Comparison of ENCODE assay signal across 8 cellular contexts in the genomic region with DNA sequence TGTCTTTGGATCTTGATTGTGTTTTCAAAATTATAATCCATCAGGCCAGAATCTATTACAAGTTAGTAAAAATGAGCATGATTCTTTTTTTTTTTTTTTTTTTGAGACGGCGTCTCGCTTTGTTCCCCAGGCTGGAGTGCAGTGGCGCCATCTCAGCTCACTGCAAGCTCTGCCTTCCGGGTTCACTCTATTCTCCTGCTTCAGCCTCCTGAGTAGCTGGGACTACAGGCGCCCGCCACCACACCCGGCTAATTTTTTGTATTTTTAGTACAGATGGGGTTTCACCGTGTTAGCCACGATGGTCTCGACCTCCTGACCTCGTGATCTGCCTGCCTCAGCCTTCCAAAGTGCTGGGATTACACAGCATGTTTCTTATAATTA.
A peak's percentile ranks its signal among the peaks of the same experiment; 100 is the strongest.
DNase-seq lines count a peak whose midpoint lies in the region; ATAC-seq and TF ChIP-seq lines count a peak whose summit lies in the region.
"Not testable (repeated sequence)": the region's sequence is repeated elsewhere in the genome, so short reads cannot be mapped to it uniquely, and the experiment has no call there.

No MANE protein-coding gene starts in this region.

- not testable (repeated sequence) for H3K4me1 ChIP-seq in CD4-positive, CD25-positive, alpha-beta regulatory T cell (ENCODE audit: control insufficient read depth, insufficient read depth, low read length, poor library complexity, severe bottlenecking); esophagus (ENCODE audit: control insufficient read depth in 2 of 2, insufficient read depth in 2 of 2, low read length in 1 of 2); mesenchymal stem cell (ENCODE audit: control insufficient read depth, insufficient read depth, low read depth, low read length); upper lobe of right lung
- H3K4me1 ChIP-seq in psoas muscle = peaks cover 12% of the 10 kb centered on the region

- peaks cover 10 to 27% (median 23%) of the 10 kb centered on the region in 4 donors for H3K4me1 Mint-ChIP-seq in CD4-positive, CD25-positive, alpha-beta regulatory T cell
- H3K4me1 Mint-ChIP-seq in T-helper 1 cell treated with Interleukin-12 subunit alpha and Interleukin-12 subunit beta and Interleukin-4 antibody, amounts not matched to agents 30 μg/mL and 1 μg/mL, for 36 hours (ENCODE audit: low read depth) = peaks cover 36% of the 10 kb centered on the region
- H3K4me1 Mint-ChIP-seq in activated T-helper 2 cell treated with anti-CD3 and anti-CD28 coated beads, Interferon-gamma antibody, Interleukin-2, Interleukin-4, amounts not matched to agents 10 μg/mL and 5 μg/mL and 100 μg/mL, durations not matched to agents 14 hours and 24 hours and 36 hours (ENCODE audit: low read depth) = peaks cover 36% of the 10 kb centered on the region

- H4K8ac ChIP-seq in mesenchymal stem cell (ENCODE audit: low read length) = not testable (repeated sequence)

- not testable (repeated sequence) for H3K23ac ChIP-seq in mesenchymal stem cell (ENCODE audit: low read length in 2 of 2)

- WGBS in esophagus, 2 donors = 75 to 84% methylated on average over 11 to 12 of the region's 12 CpGs
- WGBS in mesenchymal stem cell = 79% methylated on average over 9 of the region's 12 CpGs
- WGBS in psoas muscle, 3 donors = 53 to 76% (median 64%) methylated on average over 10 to 12 of the region's 12 CpGs

- H3K9me3 Mint-ChIP-seq in CD4-positive, CD25-positive, alpha-beta regulatory T cell = peaks cover 0 to 32% (median 12%) of the 10 kb centered on the region in 7 donors
- H3K9me3 Mint-ChIP-seq in T-helper 1 cell treated with Interleukin-12 subunit alpha and Interleukin-12 subunit beta and Interleukin-4 antibody, amounts not matched to agents 30 μg/mL and 1 μg/mL, for 36 hours = peaks cover 31% of the 10 kb centered on the region
- H3K9me3 Mint-ChIP-seq in activated T-helper 2 cell treated with anti-CD3 and anti-CD28 coated beads, Interferon-gamma antibody, Interleukin-2, Interleukin-4, amounts not matched to agents 10 μg/mL and 5 μg/mL and 100 μg/mL, durations not matched to agents 14 hours and 24 hours and 36 hours = peaks cover 33% of the 10 kb centered on the region

- not testable (repeated sequence) for H2AK5ac ChIP-seq in mesenchymal stem cell (ENCODE audit: low read length, severe bottlenecking)

- H3K18ac ChIP-seq in mesenchymal stem cell (ENCODE audit: low read depth in 1 of 2, low read length in 2 of 2) = peak overlapping the region; percentile 21 to 77

- not testable (repeated sequence) for H4K91ac ChIP-seq in mesenchymal stem cell (ENCODE audit: low read length)

- TF ChIP-seq CTCF in psoas muscle (IDR thresholded peaks at IDR 0.05); upper lobe of right lung (IDR thresholded peaks at IDR 0.05): not testable (repeated sequence)

- H2BK120ac ChIP-seq in mesenchymal stem cell (ENCODE audit: low read depth, low read length) = peak overlapping the region; percentile 52

- H2AFZ ChIP-seq in mesenchymal stem cell (ENCODE audit: low read depth, low read length) = not testable (repeated sequence)

- H3K4me3 Mint-ChIP-seq in CD4-positive, CD25-positive, alpha-beta regulatory T cell = peak overlapping the region in 2 of 4 donors; percentile 1 to 3
- peak overlapping the region; percentile 20 for H3K4me3 Mint-ChIP-seq in T-helper 1 cell treated with Interleukin-12 subunit alpha and Interleukin-12 subunit beta and Interleukin-4 antibody, amounts not matched to agents 30 μg/mL and 1 μg/mL, for 36 hours
- not testable (repeated sequence) for H3K4me3 Mint-ChIP-seq in activated T-helper 2 cell treated with anti-CD3 and anti-CD28 coated beads, Interferon-gamma antibody, Interleukin-2, Interleukin-4, amounts not matched to agents 10 μg/mL and 5 μg/mL and 100 μg/mL, durations not matched to agents 14 hours and 24 hours and 36 hours (ENCODE audit: low read depth)

- H2BK12ac ChIP-seq in mesenchymal stem cell (ENCODE audit: low read length in 2 of 2) = peak overlapping the region in 1 of 2 experiments; percentile 11

- intact Hi-C loops in activated T-helper 2 cell treated with anti-CD3 and anti-CD28 coated beads, Interferon-gamma antibody, Interleukin-2, Interleukin-4, amounts not matched to agents 10 μg/mL and 5 μg/mL and 100 μg/mL, durations not matched to agents 14 hours and 24 hours and 36 hours (cut with micrococcal nuclease) = loop anchor here (5.0 kb wide), 3 partner anchors 37 to 508 kb away; no protein-coding TSS in a partner anchor
- intact Hi-C loops in psoas muscle (cut with DNase I) = loop anchor here in 1 of 2 donors (10.0 kb wide), 1 partner anchor 80 kb away; no protein-coding TSS in a partner anchor
- intact Hi-C loops in upper lobe of right lung (cut with DNase I) = not testable (repeated sequence)

- peak overlapping the region; percentile 23 to 33 (median 32) for H3K27ac Mint-ChIP-seq in CD4-positive, CD25-positive, alpha-beta regulatory T cell
- peak overlapping the region; percentile 56 for H3K27ac Mint-ChIP-seq in T-helper 1 cell treated with Interleukin-12 subunit alpha and Interleukin-12 subunit beta and Interleukin-4 antibody, amounts not matched to agents 30 μg/mL and 1 μg/mL, for 36 hours
- peak overlapping the region; percentile 58 for H3K27ac Mint-ChIP-seq in activated T-helper 2 cell treated with anti-CD3 and anti-CD28 coated beads, Interferon-gamma antibody, Interleukin-2, Interleukin-4, amounts not matched to agents 10 μg/mL and 5 μg/mL and 100 μg/mL, durations not matched to agents 14 hours and 24 hours and 36 hours

- not testable (repeated sequence) for H3K27me3 ChIP-seq in CD4-positive, CD25-positive, alpha-beta regulatory T cell (ENCODE audit: control insufficient read depth, insufficient read depth, low read length); esophagus (ENCODE audit: control insufficient read depth in 1 of 2, insufficient read depth in 2 of 2, low read length in 2 of 2); mesenchymal stem cell (ENCODE audit: control insufficient read depth in 1 of 2, insufficient read depth in 1 of 2, low read length in 2 of 2); psoas muscle (ENCODE audit: insufficient read depth in 3 of 3, low read length in 2 of 3); upper lobe of right lung

- not testable (repeated sequence) for ATAC-seq in CD4-positive, CD25-positive, alpha-beta regulatory T cell (ENCODE audit: low read depth in 2 of 2); upper lobe of right lung
- peak; percentile 24 to 58 (median 34) for ATAC-seq in psoas muscle

- not testable (repeated sequence) for H3K4me3 ChIP-seq in CD4-positive, CD25-positive, alpha-beta regulatory T cell (ENCODE audit: low read depth, low read length); esophagus (ENCODE audit: low read depth in 1 of 2, low read length in 2 of 2); mesenchymal stem cell (ENCODE audit: insufficient read depth in 1 of 2, low read depth in 1 of 2, low read length in 2 of 2); psoas muscle; upper lobe of right lung

- not testable (repeated sequence) for H2BK15ac ChIP-seq in mesenchymal stem cell (ENCODE audit: low read depth, poor library complexity, severe bottlenecking)

- H3K4me2 ChIP-seq in mesenchymal stem cell (ENCODE audit: low read length, poor library complexity, severe bottlenecking) = not testable (repeated sequence)

- DNase-seq in CD4-positive, CD25-positive, alpha-beta regulatory T cell; activated T-helper 2 cell treated with anti-CD3 and anti-CD28 coated beads, Interferon-gamma antibody, Interleukin-2, Interleukin-4, amounts not matched to agents 10 μg/mL and 5 μg/mL and 100 μg/mL, durations not matched to agents 14 hours and 24 hours and 36 hours (ENCODE audit: low spot score); mesenchymal stem cell; psoas muscle; upper lobe of right lung: not testable (repeated sequence)
- DNase-seq in NOMO-1 treated with dmso at 0.1 percent for 144 hours (lab: John Stamatoyannopoulos, UW; ENCODE audit: unreplicated experiment) = peak; percentile 31

- not testable (repeated sequence) for H2BK5ac ChIP-seq in mesenchymal stem cell (ENCODE audit: low read depth, low read length, poor library complexity, severe bottlenecking)

- peak overlapping the region in 1 of 2 experiments; percentile 6 for H3K4ac ChIP-seq in mesenchymal stem cell (ENCODE audit: low read depth in 1 of 2, low read length in 2 of 2)

- H3K79me1 ChIP-seq in mesenchymal stem cell (replicated peaks; ENCODE audit: low read length, poor library complexity, severe bottlenecking) = not testable (repeated sequence)

- H3K27ac ChIP-seq in CD4-positive, CD25-positive, alpha-beta regulatory T cell (ENCODE audit: insufficient read depth, low read length, poor library complexity, severe bottlenecking); mesenchymal stem cell (ENCODE audit: low read length, poor library complexity, severe bottlenecking): not testable (repeated sequence)
- H3K27ac ChIP-seq in esophagus (ENCODE audit: low read depth in 2 of 2, low read length in 1 of 2) (peak overlapping the region; percentile 50 to 87), psoas muscle (peak overlapping the region; percentile 23), upper lobe of right lung (peak overlapping the region; percentile 44)

- not testable (repeated sequence) for H3K14ac ChIP-seq in mesenchymal stem cell (ENCODE audit: low read length in 2 of 2)

- H3K36me3 ChIP-seq in CD4-positive, CD25-positive, alpha-beta regulatory T cell (ENCODE audit: control insufficient read depth, insufficient read depth, low read length); esophagus (ENCODE audit: control insufficient read depth in 2 of 2, insufficient read depth in 2 of 2, low read length in 1 of 2); mesenchymal stem cell (ENCODE audit: control insufficient read depth in 1 of 2, insufficient read depth in 2 of 2, low read depth in 1 of 2, low read length in 2 of 2); psoas muscle (ENCODE audit: insufficient read depth in 1 of 2, low read depth in 1 of 2); upper lobe of right lung: not testable (repeated sequence)

- not testable (repeated sequence) for H3K27me3 Mint-ChIP-seq in CD4-positive, CD25-positive, alpha-beta regulatory T cell; T-helper 1 cell treated with Interleukin-12 subunit alpha and Interleukin-12 subunit beta and Interleukin-4 antibody, amounts not matched to agents 30 μg/mL and 1 μg/mL, for 36 hours (ENCODE audit: low read depth)
- H3K27me3 Mint-ChIP-seq in activated T-helper 2 cell treated with anti-CD3 and anti-CD28 coated beads, Interferon-gamma antibody, Interleukin-2, Interleukin-4, amounts not matched to agents 10 μg/mL and 5 μg/mL and 100 μg/mL, durations not matched to agents 14 hours and 24 hours and 36 hours (ENCODE audit: low read depth) = peaks cover 25% of the 10 kb centered on the region

- H3K36me3 Mint-ChIP-seq in CD4-positive, CD25-positive, alpha-beta regulatory T cell = not testable (repeated sequence)
- peaks cover 26% of the 10 kb centered on the region for H3K36me3 Mint-ChIP-seq in T-helper 1 cell treated with Interleukin-12 subunit alpha and Interleukin-12 subunit beta and Interleukin-4 antibody, amounts not matched to agents 30 μg/mL and 1 μg/mL, for 36 hours (ENCODE audit: low read depth)
- H3K36me3 Mint-ChIP-seq in activated T-helper 2 cell treated with anti-CD3 and anti-CD28 coated beads, Interferon-gamma antibody, Interleukin-2, Interleukin-4, amounts not matched to agents 10 μg/mL and 5 μg/mL and 100 μg/mL, durations not matched to agents 14 hours and 24 hours and 36 hours (ENCODE audit: low read depth) = peaks cover 24% of the 10 kb centered on the region

- H3K9ac ChIP-seq in mesenchymal stem cell (ENCODE audit: low read length) = peak overlapping the region; percentile 18

- H3K9me3 ChIP-seq in CD4-positive, CD25-positive, alpha-beta regulatory T cell (ENCODE audit: control insufficient read depth in 2 of 2, low read length in 2 of 2) = peaks cover 11 to 17% of the 10 kb centered on the region in 2 experiments
- H3K9me3 ChIP-seq in esophagus (ENCODE audit: control insufficient read depth in 2 of 2, insufficient read depth in 1 of 2, low read depth in 1 of 2, low read length in 1 of 2); psoas muscle; upper lobe of right lung: not testable (repeated sequence)
- H3K9me3 ChIP-seq in mesenchymal stem cell (ENCODE audit: control insufficient read depth, low read length) = peaks cover 21% of the 10 kb centered on the region
